Comparison of ENCODE assay signal across 23 cellular contexts in genomic region chr16:89312194-89312593, GRCh38.
A peak's percentile ranks its signal among the peaks of the same experiment; 100 is the strongest.
DNase-seq lines count a peak whose midpoint lies in the region; ATAC-seq and TF ChIP-seq lines count a peak whose summit lies in the region.
"Had no signal": no experiment of that assay in that cellular context is flagged by ENCODE, and none has a peak within 500 bp of the region (broad histone marks: within the 10 kb centered on the region; RNA-seq: fewer than 3 reads in every experiment).

No MANE protein-coding gene starts in this region.

- ATAC-seq in stimulated activated naive B cell treated with anti-CD40 and anti-IgM and Interleukin-4, amounts not matched to agents 10 μg/mL and 1 μg/mL and 100 μg/mL, for 72 hours (replicated peaks): no peak
- no peak for ATAC-seq in HG02885 (IDR thresholded peaks at IDR 0.05; ENCODE audit: poor library complexity, unreplicated experiment)

- no peak for TF ChIP-seq CTCF in neutrophil (IDR thresholded peaks at IDR 0.05)

- H3K36me3 ChIP-seq in CD8-positive, alpha-beta memory T cell (ENCODE audit: insufficient read depth, low read length): peaks cover 20% of the 10 kb centered on the region
- H3K36me3 ChIP-seq in neutrophil: peaks cover 29% of the 10 kb centered on the region
- H3K36me3 ChIP-seq: colonic mucosa, WERI-Rb-1 had no signal

- no peaks in the 10 kb centered on the region for H3K27me3 ChIP-seq in CD8-positive, alpha-beta memory T cell (ENCODE audit: insufficient read depth, low read length, poor library complexity, severe bottlenecking)
- no peaks in the 10 kb centered on the region for H3K27me3 ChIP-seq in neutrophil
- H3K27me3 ChIP-seq: BLaER1, colonic mucosa had no signal

- peak overlapping the region; percentile 16 for H3K27ac Mint-ChIP-seq in T-helper 2 cell treated with Interferon-gamma antibody and Interleukin-4, amounts not matched to agents 5 μg/mL and 100 μg/mL, for 36 hours
- H3K27ac Mint-ChIP-seq in CD8-positive, alpha-beta memory T cell: peak overlapping the region in 7 of 8 donors; percentile 50 to 99 (median 73)
- no peak overlapping the region for H3K27ac Mint-ChIP-seq in stimulated activated naive B cell treated with anti-CD40 and anti-IgM and Interleukin-4, amounts not matched to agents 10 μg/mL and 1 μg/mL and 100 μg/mL, for 72 hours

- H3K4me3 Mint-ChIP-seq in T-helper 2 cell treated with Interferon-gamma antibody and Interleukin-4, amounts not matched to agents 5 μg/mL and 100 μg/mL, for 36 hours: no peak overlapping the region
- peak overlapping the region in 2 of 7 donors; percentile 5 to 28 for H3K4me3 Mint-ChIP-seq in CD8-positive, alpha-beta memory T cell
- no peak overlapping the region for H3K4me3 Mint-ChIP-seq in stimulated activated naive B cell treated with anti-CD40 and anti-IgM and Interleukin-4, amounts not matched to agents 10 μg/mL and 1 μg/mL and 100 μg/mL, for 72 hours

- H3K9me3 ChIP-seq in CD8-positive, alpha-beta memory T cell (ENCODE audit: low read length): no peaks in the 10 kb centered on the region
- H3K9me3 ChIP-seq in neutrophil: no peaks in the 10 kb centered on the region
- H3K9me3 ChIP-seq: BLaER1, colonic mucosa had no signal

- peaks cover 86% of the 10 kb centered on the region for H3K4me1 ChIP-seq in CD8-positive, alpha-beta memory T cell (ENCODE audit: insufficient read depth, low read length)
- H3K4me1 ChIP-seq in neutrophil (ENCODE audit: control insufficient read depth in 1 of 2, insufficient read depth in 1 of 2, low read depth in 1 of 2, low read length in 1 of 2): peaks cover 18 to 21% of the 10 kb centered on the region in 2 experiments

- DNase-seq in T-helper 2 cell treated with Interferon-gamma antibody and Interleukin-4, amounts not matched to agents 5 μg/mL and 100 μg/mL, for 36 hours (ENCODE audit: low spot score): no peak
- DNase-seq in T-helper 2 cell: no peak
- DNase-seq in CD8-positive, alpha-beta memory T cell: no peak
- peak in 48 of 61 donors; percentile 5 to 95 (median 70) for DNase-seq in caudate nucleus (lab: John Stamatoyannopoulos, UW)
- no peak for DNase-seq in stimulated activated naive B cell treated with anti-CD40 and anti-IgM and Interleukin-4, amounts not matched to agents 10 μg/mL and 1 μg/mL and 100 μg/mL, for 72 hours
- DNase-seq in mesenteric fat pad (ENCODE audit: low spot score): no peak
- DNase-seq: activated effector memory CD4-positive, alpha-beta T cell treated with anti-CD3 and anti-CD28 coated beads, Interleukin-2, amount 50 U/mL, for 16 hours; colonic mucosa; DMS 273 treated with DMSO at 0.1 percent for 48 hours; GDM1; left cardiac atrium; NCI-H2029; NCI-H510A treated with DMSO at 0.1 percent for 48 hours; stimulated activated CD4-positive, alpha-beta T cell treated with anti-CD3 and anti-CD28 coated beads, Interleukin-2, amount 100 ng/mL, for 24 hours; substantia nigra; T-helper 1 cell; WERI-Rb-1 had no signal

- H3K36me3 Mint-ChIP-seq in T-helper 2 cell treated with Interferon-gamma antibody and Interleukin-4, amounts not matched to agents 5 μg/mL and 100 μg/mL, for 36 hours (ENCODE audit: low read depth): peaks cover 49% of the 10 kb centered on the region
- H3K36me3 Mint-ChIP-seq in CD8-positive, alpha-beta memory T cell: peaks cover 0 to 64% (median 0%) of the 10 kb centered on the region in 3 donors
- peaks cover 34 to 61% of the 10 kb centered on the region in 2 donors for H3K36me3 Mint-ChIP-seq in stimulated activated naive B cell treated with anti-CD40 and anti-IgM and Interleukin-4, amounts not matched to agents 10 μg/mL and 1 μg/mL and 100 μg/mL, for 72 hours

- peaks cover 62% of the 10 kb centered on the region for H3K4me1 Mint-ChIP-seq in T-helper 2 cell treated with Interferon-gamma antibody and Interleukin-4, amounts not matched to agents 5 μg/mL and 100 μg/mL, for 36 hours (ENCODE audit: low read depth)
- H3K4me1 Mint-ChIP-seq in CD8-positive, alpha-beta memory T cell: peaks cover 83 to 100% (median 94%) of the 10 kb centered on the region in 3 donors
- peaks cover 59 to 86% of the 10 kb centered on the region in 2 donors for H3K4me1 Mint-ChIP-seq in stimulated activated naive B cell treated with anti-CD40 and anti-IgM and Interleukin-4, amounts not matched to agents 10 μg/mL and 1 μg/mL and 100 μg/mL, for 72 hours

- H3K27ac ChIP-seq in CD8-positive, alpha-beta memory T cell (ENCODE audit: low read depth, low read length): no peak overlapping the region
- peak overlapping the region; percentile 49 for H3K27ac ChIP-seq in caudate nucleus (ENCODE audit: low read depth, low read length)
- peak overlapping the region; percentile 16 for H3K27ac ChIP-seq in neutrophil
- H3K27ac ChIP-seq: 22Rv1, BLaER1, colonic mucosa, epithelial cell of prostate, HL-60, WERI-Rb-1 had no signal

- H3K27me3 Mint-ChIP-seq in T-helper 2 cell treated with Interferon-gamma antibody and Interleukin-4, amounts not matched to agents 5 μg/mL and 100 μg/mL, for 36 hours (ENCODE audit: low read depth): no peaks in the 10 kb centered on the region
- H3K27me3 Mint-ChIP-seq in CD8-positive, alpha-beta memory T cell: peaks cover 0 to 3% of the 10 kb centered on the region in 2 donors
- H3K27me3 Mint-ChIP-seq in stimulated activated naive B cell treated with anti-CD40 and anti-IgM and Interleukin-4, amounts not matched to agents 10 μg/mL and 1 μg/mL and 100 μg/mL, for 72 hours: no peaks in the 10 kb centered on the region

- CTCF ChIA-PET in CD8-positive, alpha-beta memory T cell (lab: Charles Lee): interaction anchor here (1.4 kb wide), 1 partner anchor 15 kb away, joined by 3 read pairs; no protein-coding TSS in a partner anchor

- H3K9me3 Mint-ChIP-seq in T-helper 2 cell treated with Interferon-gamma antibody and Interleukin-4, amounts not matched to agents 5 μg/mL and 100 μg/mL, for 36 hours: no peaks in the 10 kb centered on the region
- H3K9me3 Mint-ChIP-seq in CD8-positive, alpha-beta memory T cell: no peaks in the 10 kb centered on the region
- H3K9me3 Mint-ChIP-seq in stimulated activated naive B cell treated with anti-CD40 and anti-IgM and Interleukin-4, amounts not matched to agents 10 μg/mL and 1 μg/mL and 100 μg/mL, for 72 hours: no peaks in the 10 kb centered on the region

- POLR2A ChIA-PET in CD8-positive, alpha-beta memory T cell (lab: Charles Lee): no interaction called here

- no peak overlapping the region for H3K4me3 ChIP-seq in CD8-positive, alpha-beta memory T cell (ENCODE audit: low read length)
- H3K4me3 ChIP-seq in neutrophil (ENCODE audit: low read depth in 1 of 2, low read length in 1 of 2): no peak overlapping the region
- H3K4me3 ChIP-seq: BLaER1, colonic mucosa had no signal

Comparison
In these comparisons a context has a peak if more than half of its experiments do, and no peak if none do; other contexts are left out.
1. DNase-seq: peak in caudate nucleus (48 of 61); none in T-helper 2 cell treated with Interferon-gamma antibody and Interleukin-4, amounts not matched to agents 5 μg/mL and 100 μg/mL, for 36 hours (single experiment), T-helper 2 cell (0 of 5), CD8-positive, alpha-beta memory T cell (0 of 5), stimulated activated naive B cell treated with anti-CD40 and anti-IgM and Interleukin-4, amounts not matched to agents 10 μg/mL and 1 μg/mL and 100 μg/mL, for 72 hours (single experiment) and mesenteric fat pad (single experiment).